Comparison of ENCODE assay signal across 8 cellular contexts in the genomic region with DNA sequence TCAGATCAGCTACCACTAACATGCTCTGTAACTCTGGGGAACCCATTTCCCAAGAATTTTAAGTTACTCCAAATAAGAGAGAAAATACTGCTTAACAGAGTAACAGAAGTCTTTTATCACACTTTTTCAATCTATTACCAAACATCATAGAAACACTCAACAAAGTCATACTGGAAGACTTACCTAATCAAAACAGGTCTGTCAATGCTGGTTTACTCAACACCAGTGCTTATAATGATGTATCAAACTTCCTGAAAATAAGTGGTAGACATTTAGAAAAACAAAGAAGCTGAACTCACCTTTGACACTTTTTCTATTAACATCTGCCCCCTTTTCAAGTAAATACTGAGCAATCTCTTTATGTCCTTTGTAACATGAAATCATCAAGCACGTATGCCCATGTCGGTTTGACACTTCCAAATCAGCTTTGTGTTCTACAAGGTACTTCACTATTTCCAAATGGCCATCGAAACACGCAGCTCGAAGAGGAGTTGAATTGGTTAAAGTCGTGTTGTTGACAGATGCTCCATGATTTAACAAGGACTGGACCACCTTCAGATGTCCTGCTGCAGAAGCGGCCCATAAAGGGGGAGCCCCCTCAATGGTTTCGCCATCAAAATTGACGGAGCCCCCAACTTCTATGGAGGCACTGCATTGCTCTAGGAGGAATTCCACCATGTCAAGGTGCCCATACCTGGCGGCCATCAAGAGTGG. TPM values are rescaled to one million over a fixed set of nuclear protein-coding genes. Genes with fewer than 3 reads are reported as not detected.
DNase-seq lines count a peak whose midpoint lies in the region; ATAC-seq, FAIRE-seq and TF ChIP-seq lines count a peak whose summit lies in the region.

No MANE protein-coding gene starts in this region.

- H3K9ac ChIP-seq in fibroblast of lung (ENCODE audit: insufficient read depth, low read length) = peak overlapping the region; percentile 96

- intact Hi-C loops in sigmoid colon (cut with DNase I) (loop anchor here (5.0 kb wide), 4 partner anchors 44 to 299 kb away; a partner anchor contains a TSS), posterior vena cava (cut with DNase I) (no loop called here)

- H3K27ac ChIP-seq in RWPE2 (ENCODE audit: poor library complexity, severe bottlenecking) (peak overlapping the region; percentile 73), fibroblast of lung (ENCODE audit: insufficient read depth, low read length) (peak overlapping the region; percentile 98), sigmoid colon (peak overlapping the region; percentile 97 to 99 (median 98))

- TF ChIP-seq CTCF in RWPE2 (IDR thresholded peaks at IDR 0.05; ENCODE audit: poor library complexity, severe bottlenecking) (no peak), fibroblast of lung (conservative IDR thresholded peaks at IDR 0.05 in 1 of 2, IDR thresholded peaks at IDR 0.05 in 1 of 2; ENCODE audit: low read depth in 1 of 2, low read length in 2 of 2) (no peak), sigmoid colon (IDR thresholded peaks at IDR 0.05) (no peak)

- peaks cover 2% of the 10 kb centered on the region for H4K20me1 ChIP-seq in fibroblast of lung (ENCODE audit: control insufficient read depth, extremely low read depth, insufficient read depth, low read length)

- WGBS in sigmoid colon, 2 donors = 10 to 52% methylated on average over 10 of the region's 10 CpGs

- no peak for TF ChIP-seq EP300 in sigmoid colon (IDR thresholded peaks at IDR 0.05)

- peaks cover 7% of the 10 kb centered on the region for H3K9me3 ChIP-seq in RWPE2 (ENCODE audit: severe bottlenecking)
- H3K9me3 ChIP-seq in fibroblast of lung (ENCODE audit: control insufficient read depth, insufficient read depth, low read depth, low read length) = no peaks in the 10 kb centered on the region
- peaks cover 0 to 6% (median 0%) of the 10 kb centered on the region in 4 donors for H3K9me3 ChIP-seq in sigmoid colon

- H3K36me3 ChIP-seq in RWPE2 (ENCODE audit: low read depth) (peaks cover 54% of the 10 kb centered on the region), fibroblast of lung (ENCODE audit: control insufficient read depth, insufficient read depth, low read length) (peaks cover 6% of the 10 kb centered on the region), sigmoid colon (peaks cover 0 to 16% (median 0%) of the 10 kb centered on the region in 4 donors)

- no peak for ATAC-seq in RWPE2 (ENCODE audit: low read depth)

- H3K4me3 ChIP-seq in RWPE2 (ENCODE audit: severe bottlenecking) (peak overlapping the region; percentile 84), fibroblast of lung (replicated peaks in 1 of 4; ENCODE audit: control extremely low read depth in 1 of 4, insufficient read depth in 1 of 4, low read depth in 3 of 4, low read length in 4 of 4) (peak overlapping the region; percentile 57 to 97 (median 90)), sigmoid colon (peak overlapping the region; percentile 72 to 98 (median 87))

- H3K27me3 ChIP-seq in RWPE2 (ENCODE audit: insufficient read depth, poor library complexity, severe bottlenecking) = no peaks in the 10 kb centered on the region
- no peaks in the 10 kb centered on the region for H3K27me3 ChIP-seq in fibroblast of lung (ENCODE audit: control insufficient read depth, insufficient read depth, low read length)
- H3K27me3 ChIP-seq in sigmoid colon = no peaks in the 10 kb centered on the region

- peaks cover 27% of the 10 kb centered on the region for H3K4me1 ChIP-seq in RWPE2 (ENCODE audit: insufficient read depth, poor library complexity, severe bottlenecking)
- H3K4me1 ChIP-seq in fibroblast of lung (ENCODE audit: control insufficient read depth, extremely low read depth, insufficient read depth, low read length) = no peaks in the 10 kb centered on the region
- peaks cover 0 to 51% (median 39%) of the 10 kb centered on the region in 4 donors for H3K4me1 ChIP-seq in sigmoid colon

- no peak for TF ChIP-seq POLR2A in sigmoid colon (IDR thresholded peaks at IDR 0.05)

- peak; percentile 76 for FAIRE-seq in GM19239 (lab: Jason Lieb, UNC)

- H3K4me2 ChIP-seq in fibroblast of lung (ENCODE audit: extremely low read depth, insufficient read depth, low read length) = peak overlapping the region; percentile 93

- H2AFZ ChIP-seq in fibroblast of lung (ENCODE audit: low read length) = no peak overlapping the region

- DNase-seq in GM19239 (ENCODE audit: insufficient read length, low spot score) = no peak
- no peak for DNase-seq in RWPE2 (ENCODE audit: low spot score)
- no peak for DNase-seq in fibroblast of lung (ENCODE audit: low read depth in 2 of 2)
- no peak for DNase-seq in sigmoid colon
- DNase-seq in NCI-H146 treated with DMSO at 0.1 percent for 48 hours (lab: John Stamatoyannopoulos, UW; ENCODE audit: unreplicated experiment) = no peak
- DNase-seq in posterior vena cava (ENCODE audit: low spot score) = no peak
- DNase-seq in ureter (ENCODE audit: low spot score) = no peak
- no peak for DNase-seq in NCI-H526 treated with DMSO at 0.1 percent for 48 hours (lab: John Stamatoyannopoulos, UW)

- peaks cover 66% of the 10 kb centered on the region for H3K79me2 ChIP-seq in fibroblast of lung (ENCODE audit: control insufficient read depth, insufficient read depth, low read length)

RNA-seq across cellular contexts. Expression of a gene that starts 1.8 kb away (rescaled TPM):
- 20.3 and 53.2 TPM in 2 replicates for total RNA-seq in fibroblast of lung
- polyA plus RNA-seq in fibroblast of lung = 26.4 and 27.2 TPM in 2 replicates
- 16.3 and 16.6 TPM in 2 replicates for polyA plus RNA-seq in fibroblast of lung (2012)
- 6.1 and 11.7 TPM in 2 replicates for polyA minus RNA-seq in fibroblast of lung (ENCODE audit: low replicate concordance)
- total RNA-seq in sigmoid colon = 10 to 100 TPM; 18.8 to 26.8 (median 26.6) TPM
- polyA plus RNA-seq in sigmoid colon = 10 to 100 TPM; 12.1 to 24.0 (median 12.6) TPM
- total RNA-seq in posterior vena cava = 10 to 100 TPM; 25.6 to 32.8 TPM
- total RNA-seq in ureter = 19.1 TPM

RNA-seq across cellular contexts. Expression of a gene that starts 59.5 kb away (rescaled TPM):
- total RNA-seq in fibroblast of lung (4.1 and 8.8 TPM in 2 replicates), sigmoid colon (1 to 10 TPM in 2 of 4 donors, under 1 TPM in 2; 0.95 to 3.9 (median 2.3) TPM), posterior vena cava (1 to 10 TPM; 7.7 to 7.9 TPM), ureter (2.8 TPM)
- polyA plus RNA-seq in fibroblast of lung (8.1 and 10.3 TPM in 2 replicates), sigmoid colon (1 to 10 TPM in 2 of 3 donors, not detected in 1; 1.9 to 2.1 TPM)
- 10.1 and 10.4 TPM in 2 replicates for polyA plus RNA-seq in fibroblast of lung (2012)
- polyA minus RNA-seq in fibroblast of lung (ENCODE audit: low replicate concordance) = 0.08 and 0.19 TPM in 2 replicates
